Comparison of ENCODE assay signal across 8 cellular contexts in genomic region chr9:96020300-96020821, GRCh38.
DNase-seq lines count a peak whose midpoint lies in the region; ATAC-seq and TF ChIP-seq lines count a peak whose summit lies in the region.

No MANE protein-coding gene starts in this region.

- H3K9me3 Mint-ChIP-seq in neural crest cell: no peaks in the 10 kb centered on the region

- POLR2A ChIA-PET in BJ (lab: Charles Lee) (no interaction called here), PC-3 (lab: Charles Lee; ENCODE audit: unreplicated experiment) (no interaction called here)

- TF ChIP-seq CTCF in BJ (IDR thresholded peaks at IDR 0.05; ENCODE audit: insufficient read depth, low read depth, low read length) (no peak), PC-3 (conservative IDR thresholded peaks at IDR 0.05; ENCODE audit: low read depth, low read length) (no peak), epithelial cell of esophagus (IDR thresholded peaks at IDR 0.05; ENCODE audit: insufficient read depth, low read depth, low read length, missing control alignments) (no peak), neural crest cell (conservative IDR thresholded peaks at IDR 0.05) (no peak)

- peak overlapping the region; percentile 84 for H3K4me3 Mint-ChIP-seq in neural crest cell

- H3K9me3 ChIP-seq in PC-3 (ENCODE audit: low read length): no peaks in the 10 kb centered on the region

- no peaks in the 10 kb centered on the region for H3K9me2 ChIP-seq in PC-3 (replicated peaks; ENCODE audit: low read length)

- no peak overlapping the region for H3K27ac Mint-ChIP-seq in neural crest cell (ENCODE audit: unreplicated experiment)

- intact Hi-C loops in PC-3 (cut with micrococcal nuclease): no loop called here

- H3K36me3 ChIP-seq in BJ (ENCODE audit: control insufficient read depth, insufficient read depth, low read length) (no peaks in the 10 kb centered on the region), PC-3 (ENCODE audit: low read depth, low read length) (no peaks in the 10 kb centered on the region)

- peaks cover 27% of the 10 kb centered on the region for H3K27me3 ChIP-seq in BJ (ENCODE audit: control insufficient read depth, insufficient read depth, low read length)
- H3K27me3 ChIP-seq in PC-3 (ENCODE audit: low read length): peaks cover 12% of the 10 kb centered on the region

- CTCF ChIA-PET in BJ (lab: Yijun Ruan, JAX) (interaction anchor here (0.8 kb wide), 1 partner anchor 22 kb away, joined by 3 read pairs; no protein-coding TSS in a partner anchor), PC-3 (lab: Charles Lee) (no interaction called here)

- no peak overlapping the region for H2AFZ ChIP-seq in PC-3 (ENCODE audit: low read length)

- H3K36me3 Mint-ChIP-seq in neural crest cell (ENCODE audit: low read depth): peaks cover 4% of the 10 kb centered on the region

- no peak overlapping the region for H3K9ac ChIP-seq in PC-3 (ENCODE audit: low read length)

- H3K4me1 ChIP-seq in PC-3 (ENCODE audit: insufficient read depth, low read length): no peaks in the 10 kb centered on the region

- H3F3A ChIP-seq in PC-3 (ENCODE audit: low read length, unreplicated experiment): no peaks in the 10 kb centered on the region

- H3K27ac ChIP-seq in PC-3 (ENCODE audit: low read length): no peak overlapping the region

- no peak for TF ChIP-seq POLR2A in GM18505 (IDR thresholded peaks at IDR 0.05; ENCODE audit: borderline replicate concordance, extremely low read depth, insufficient read depth, insufficient read length)

- H3K4me3 ChIP-seq in BJ (ENCODE audit: low read depth, low read length): peak overlapping the region; percentile 48
- H3K4me3 ChIP-seq in PC-3 (ENCODE audit: low read length): peak overlapping the region; percentile 64; the same call in 1 of the 2 replicates
- peak overlapping the region; percentile 41 for H3K4me3 ChIP-seq in epithelial cell of esophagus (ENCODE audit: low read length)

- H3K27me3 Mint-ChIP-seq in neural crest cell (ENCODE audit: low read depth): peaks cover 59% of the 10 kb centered on the region

- peaks cover 20% of the 10 kb centered on the region for H3K4me1 Mint-ChIP-seq in neural crest cell

- ATAC-seq in PC-3 (no peak), GM18505 (IDR thresholded peaks at IDR 0.05; ENCODE audit: unreplicated experiment) (no peak), HG03196 (IDR thresholded peaks at IDR 0.05; ENCODE audit: unreplicated experiment) (no peak)

- no TSS peak for BruUV-seq in PC-3 (replicated peaks; lab: Mats Ljungman, UMichigan)

- H4K20me1 ChIP-seq in PC-3 (ENCODE audit: low read length): no peaks in the 10 kb centered on the region

- peak overlapping the region; percentile 86 for H3K4me2 ChIP-seq in PC-3 (ENCODE audit: low read length)

- H3K79me2 ChIP-seq in PC-3 (ENCODE audit: low read length): no peaks in the 10 kb centered on the region

- DNase-seq in BJ (ENCODE audit: low read depth) (no peak), PC-3 (no peak), epithelial cell of esophagus (ENCODE audit: low read depth) (no peak), neural crest cell (ENCODE audit: low read depth, low spot score) (no peak), dedifferentiated amniotic fluid mesenchymal stem cell (ENCODE audit: extremely low spot score) (no peak), cerebellar nuclear complex (lab: John Stamatoyannopoulos, UW) (no peak)
